In genomic region chr16:89602273-89602951, GRCh38 we compare ENCODE assay signal across 9 cellular contexts. TPM values are rescaled to one million over a fixed set of nuclear protein-coding genes. Genes with fewer than 3 reads are reported as not detected.
DNase-seq lines count a peak whose midpoint lies in the region; ATAC-seq and TF ChIP-seq lines count a peak whose summit lies in the region.
"Had no signal": no experiment of that assay in that cellular context is flagged by ENCODE, and none has a peak within 500 bp of the region (broad histone marks: within the 10 kb centered on the region; RNA-seq: fewer than 3 reads in every experiment).

No MANE protein-coding gene starts in this region.

- no peaks in the 10 kb centered on the region for H3K27me3 Mint-ChIP-seq in activated CD8-positive, alpha-beta memory T cell treated with anti-CD3 and anti-CD28 coated beads, Interleukin-2, amount 10 ng/mL, durations not matched to agents 7 days and 5 days

- no peak overlapping the region for H3K27ac Mint-ChIP-seq in activated CD8-positive, alpha-beta memory T cell treated with anti-CD3 and anti-CD28 coated beads, Interleukin-2, amount 10 ng/mL, durations not matched to agents 7 days and 5 days

- peak; percentile 72 for DNase-seq in GM10248 (ENCODE audit: extremely low spot score)
- peak; percentile 96 for DNase-seq in NCI-H226
- peak; percentile 65 for DNase-seq in activated CD8-positive, alpha-beta memory T cell treated with anti-CD3 and anti-CD28 coated beads, Interleukin-2, amount 10 ng/mL, durations not matched to agents 7 days and 5 days
- peak; percentile 48 for DNase-seq in epidermal melanocyte (ENCODE audit: insufficient read length, low spot score)
- peak; percentile 41 for DNase-seq in pulmonary artery endothelial cell (ENCODE audit: low read depth, low spot score)
- DNase-seq in erythroblast (lab: John Stamatoyannopoulos, UW) = no peak
- no peak for DNase-seq in OCI-M2 (lab: John Stamatoyannopoulos, UW; ENCODE audit: unreplicated experiment)

- no peak for TF ChIP-seq POLR2A in erythroblast (IDR thresholded peaks at IDR 0.05; ENCODE audit: low read length)

- no peak for TF ChIP-seq CTCF in GM10248 (IDR thresholded peaks at IDR 0.05; ENCODE audit: control extremely low read depth, extremely low read depth, low read depth, missing control alignments)

- no peaks in the 10 kb centered on the region for H3K36me3 Mint-ChIP-seq in activated CD8-positive, alpha-beta memory T cell treated with anti-CD3 and anti-CD28 coated beads, Interleukin-2, amount 10 ng/mL, durations not matched to agents 7 days and 5 days

- no peaks in the 10 kb centered on the region for H3K9me3 Mint-ChIP-seq in activated CD8-positive, alpha-beta memory T cell treated with anti-CD3 and anti-CD28 coated beads, Interleukin-2, amount 10 ng/mL, durations not matched to agents 7 days and 5 days (ENCODE audit: low read depth)

- peak; percentile 79 for ATAC-seq in activated CD8-positive, alpha-beta memory T cell treated with anti-CD3 and anti-CD28 coated beads, Interleukin-2, amount 10 ng/mL, durations not matched to agents 7 days and 5 days
- no peak for ATAC-seq in GM18873 (IDR thresholded peaks at IDR 0.05; ENCODE audit: low FRiP score, unreplicated experiment)

- peaks cover 14% of the 10 kb centered on the region for H3K4me1 Mint-ChIP-seq in activated CD8-positive, alpha-beta memory T cell treated with anti-CD3 and anti-CD28 coated beads, Interleukin-2, amount 10 ng/mL, durations not matched to agents 7 days and 5 days

- no peak overlapping the region for H3K4me3 Mint-ChIP-seq in activated CD8-positive, alpha-beta memory T cell treated with anti-CD3 and anti-CD28 coated beads, Interleukin-2, amount 10 ng/mL, durations not matched to agents 7 days and 5 days

- CTCF ChIA-PET in GM10248 (lab: Yijun Ruan, JAX) = interaction anchor here (0.9 to 3.7 kb wide), 4 partner anchors 12 to 258 kb away, joined by 3 to 18 read pairs (median 3); partner anchors contain the start of gene CPNE7
- CTCF ChIA-PET in activated CD8-positive, alpha-beta memory T cell treated with anti-CD3 and anti-CD28 coated beads, Interleukin-2, amount 10 ng/mL, durations not matched to agents 7 days and 5 days (lab: Charles Lee) = interaction anchor here (1.1 to 1.5 kb wide), 2 partner anchors 39 to 57 kb away, joined by 4 to 5 read pairs; no protein-coding TSS in a partner anchor

- POLR2A ChIA-PET in GM10248 (lab: Yijun Ruan, JAX) = no interaction called here

RNA-seq across cellular contexts. Expression of gene DPEP1, which starts 11.0 kb away (rescaled TPM):
- not detected for total RNA-seq in activated CD8-positive, alpha-beta memory T cell treated with anti-CD3 and anti-CD28 coated beads, Interleukin-2, amount 10 ng/mL, durations not matched to agents 7 days and 5 days
- total RNA-seq in pulmonary artery endothelial cell = 0.07 and 0.39 TPM in 2 replicates
- total RNA-seq: T-helper 2 cell treated with Interferon-gamma antibody and Interleukin-4, amounts not matched to agents 100 ng/mL and 5 ng/mL, for 36 hours had no signal

RNA-seq across cellular contexts. Expression of gene CPNE7, which starts 26.9 kb away (rescaled TPM):
- 1 to 10 TPM in 1 of 2 experiments, under 1 TPM in 1; 0.38 to 3.1 TPM for total RNA-seq in activated CD8-positive, alpha-beta memory T cell treated with anti-CD3 and anti-CD28 coated beads, Interleukin-2, amount 10 ng/mL, durations not matched to agents 7 days and 5 days
- total RNA-seq in pulmonary artery endothelial cell = 5.7 and 20.3 TPM in 2 replicates

RNA-seq across cellular contexts. Expression of gene RPL13, which starts 41.9 kb away (rescaled TPM):
- 1,000 to 10,000 TPM; 2,153 to 2,209 TPM for total RNA-seq in activated CD8-positive, alpha-beta memory T cell treated with anti-CD3 and anti-CD28 coated beads, Interleukin-2, amount 10 ng/mL, durations not matched to agents 7 days and 5 days
- total RNA-seq in pulmonary artery endothelial cell = 2,574 and 3,609 TPM in 2 replicates

RNA-seq across cellular contexts. Expression of gene CHMP1A, which starts 55.1 kb away (rescaled TPM):
- total RNA-seq in activated CD8-positive, alpha-beta memory T cell treated with anti-CD3 and anti-CD28 coated beads, Interleukin-2, amount 10 ng/mL, durations not matched to agents 7 days and 5 days = 100 to 1,000 TPM in 1 of 2 experiments, 10 to 100 TPM in 1; 86.5 to 106 TPM
- 88.8 and 101 TPM in 2 replicates for total RNA-seq in pulmonary artery endothelial cell

RNA-seq across cellular contexts. Expression of gene SPATA33, which starts 55.2 kb away (rescaled TPM):
- 10 to 100 TPM; 14.5 to 17.4 TPM for total RNA-seq in activated CD8-positive, alpha-beta memory T cell treated with anti-CD3 and anti-CD28 coated beads, Interleukin-2, amount 10 ng/mL, durations not matched to agents 7 days and 5 days
- total RNA-seq in pulmonary artery endothelial cell = 2.2 and 3.3 TPM in 2 replicates

Comparison
In these comparisons a context has a peak if more than half of its experiments do, and no peak if none do; other contexts are left out.
1. DNase-seq: peak in GM10248 (single experiment), NCI-H226 (single experiment), activated CD8-positive, alpha-beta memory T cell treated with anti-CD3 and anti-CD28 coated beads, Interleukin-2, amount 10 ng/mL, durations not matched to agents 7 days and 5 days (single experiment), epidermal melanocyte (single experiment) and pulmonary artery endothelial cell (single experiment); none in erythroblast (0 of 2) and OCI-M2 (single experiment).